9 cellular contexts compared by ENCODE assay signal in genomic region chr4:43132010-43132582, GRCh38.
A peak's percentile ranks its signal among the peaks of the same experiment; 100 is the strongest.
DNase-seq lines count a peak whose midpoint lies in the region; ATAC-seq and TF ChIP-seq lines count a peak whose summit lies in the region.
"Had no signal": no experiment of that assay in that cellular context is flagged by ENCODE, and none has a peak within 500 bp of the region (broad histone marks: within the 10 kb centered on the region; RNA-seq: fewer than 3 reads in every experiment).

No MANE protein-coding gene starts in this region.

- TF ChIP-seq EP300 in suprapubic skin (IDR thresholded peaks at IDR 0.05), result no peak

- TF ChIP-seq CTCF in suprapubic skin (IDR thresholded peaks at IDR 0.05), result peak in 1 of 2 donors; percentile 38

- intact Hi-C loops in head of caudate nucleus (cut with DNase I), result no loop called here

- DNase-seq in COLO829 (ENCODE audit: low spot score) (peak; percentile 21), NCI-H460 (ENCODE audit: extremely low read depth, low read depth) (peak; percentile 40), head of caudate nucleus (peak; percentile 46 to 88 (median 76)), renal cortical epithelial cell (ENCODE audit: low read depth) (peak; percentile 47), suprapubic skin (ENCODE audit: low spot score in 2 of 2) (no peak)
- DNase-seq in activated CD8-positive, alpha-beta memory T cell treated with anti-CD3 and anti-CD28 coated beads, Interleukin-2, amount 50 U/mL, for 48 hours, result peak; percentile 75

- no peak for TF ChIP-seq POLR2A in suprapubic skin (IDR thresholded peaks at IDR 0.05)

- ATAC-seq in GM18867 (IDR thresholded peaks at IDR 0.05; ENCODE audit: unreplicated experiment), result peak; percentile 81
- ATAC-seq in HG03159 (IDR thresholded peaks at IDR 0.05; ENCODE audit: unreplicated experiment), result peak; percentile 82
- ATAC-seq: stimulated activated effector memory CD8-positive, alpha-beta T cell treated with anti-CD3 and anti-CD28 coated beads, Interleukin-12 subunit alpha, Interleukin-12 subunit beta, amount 100 ng/mL, for 72 hours had no signal

- H3K4me1 ChIP-seq in suprapubic skin, result no peaks in the 10 kb centered on the region

- H3K27ac ChIP-seq in suprapubic skin, result no peak overlapping the region

- WGBS in suprapubic skin, result 48% methylated on average over 11 of the region's 11 CpGs

- no peaks in the 10 kb centered on the region for H3K36me3 ChIP-seq in suprapubic skin

- no peak overlapping the region for H3K4me3 ChIP-seq in suprapubic skin

- H3K27me3 ChIP-seq in suprapubic skin, result no peaks in the 10 kb centered on the region

- H3K9me3 ChIP-seq in suprapubic skin, result no peaks in the 10 kb centered on the region

Comparison
In these comparisons a context has a peak if more than half of its experiments do, and no peak if none do; other contexts are left out.
1. DNase-seq: peak in COLO829 (single experiment), NCI-H460 (single experiment), activated CD8-positive, alpha-beta memory T cell treated with anti-CD3 and anti-CD28 coated beads, Interleukin-2, amount 50 U/mL, for 48 hours (single experiment), head of caudate nucleus (42 of 42) and renal cortical epithelial cell (single experiment); none in suprapubic skin (0 of 2).